ENCODE assay signal across 24 cellular contexts in genomic region chr16:23356941-23357340, GRCh38. TPM values are rescaled to one million over a fixed set of nuclear protein-coding genes. Genes with fewer than 3 reads are reported as not detected.
DNase-seq lines count a peak whose midpoint lies in the region; ATAC-seq and TF ChIP-seq lines count a peak whose summit lies in the region.
"Had no signal": no experiment of that assay in that cellular context is flagged by ENCODE, and none has a peak within 500 bp of the region (broad histone marks: within the 10 kb centered on the region; RNA-seq: fewer than 3 reads in every experiment).

No MANE protein-coding gene starts in this region.

- no peaks in the 10 kb centered on the region for H3K9me3 ChIP-seq in neuronal stem cell (replicated peaks in 1 of 2; ENCODE audit: control insufficient read depth in 2 of 2, insufficient read depth in 1 of 2, low read depth in 1 of 2, low read length in 2 of 2)
- H3K9me3 ChIP-seq in sigmoid colon = no peaks in the 10 kb centered on the region
- H3K9me3 ChIP-seq in mesenchymal stem cell (ENCODE audit: control insufficient read depth, low read length) = no peaks in the 10 kb centered on the region
- H3K9me3 ChIP-seq in smooth muscle cell (replicated peaks; ENCODE audit: low read depth) = no peaks in the 10 kb centered on the region
- H3K9me3 ChIP-seq: A549, BE2C had no signal

- H4K20me1 ChIP-seq in smooth muscle cell (ENCODE audit: low read depth) = no peaks in the 10 kb centered on the region
- H4K20me1 ChIP-seq: BLaER1 treated with 17β-estradiol and CSF1 and Interleukin-3, amounts not matched to agents 10 nM and 100 nM had no signal

- H2BK15ac ChIP-seq in neuronal stem cell (ENCODE audit: low read length) (no peak overlapping the region), mesenchymal stem cell (ENCODE audit: low read depth, poor library complexity, severe bottlenecking) (no peak overlapping the region)

- no peak overlapping the region for H2AFZ ChIP-seq in neuronal stem cell (ENCODE audit: low read length)
- H2AFZ ChIP-seq in mesenchymal stem cell (ENCODE audit: low read depth, low read length) = no peak overlapping the region
- H2AFZ ChIP-seq in smooth muscle cell (ENCODE audit: low read depth) = no peak overlapping the region

- H2BK12ac ChIP-seq in neuronal stem cell (ENCODE audit: low read length) (no peak overlapping the region), mesenchymal stem cell (ENCODE audit: low read length in 2 of 2) (no peak overlapping the region)

- no peak overlapping the region for H4K8ac ChIP-seq in neuronal stem cell (ENCODE audit: low read depth, low read length)
- no peak overlapping the region for H4K8ac ChIP-seq in mesenchymal stem cell (ENCODE audit: low read length)

- no peak for TF ChIP-seq POLR2A in sigmoid colon (IDR thresholded peaks at IDR 0.05)

- intact Hi-C loops in sigmoid colon (cut with DNase I) = no loop called here

- H3K36me3 ChIP-seq in H7 (replicated peaks; ENCODE audit: control insufficient read depth, insufficient read depth, low read length) (no peaks in the 10 kb centered on the region), neuronal stem cell (replicated peaks in 1 of 2; ENCODE audit: control insufficient read depth in 2 of 2, insufficient read depth in 2 of 2, low read length in 2 of 2) (no peaks in the 10 kb centered on the region), sigmoid colon (no peaks in the 10 kb centered on the region), mesenchymal stem cell (ENCODE audit: control insufficient read depth in 1 of 2, insufficient read depth in 2 of 2, low read depth in 1 of 2, low read length in 2 of 2) (no peaks in the 10 kb centered on the region), smooth muscle cell (ENCODE audit: low read depth) (no peaks in the 10 kb centered on the region)
- H3K36me3 ChIP-seq: BE2C; BLaER1 treated with 17β-estradiol and CSF1 and Interleukin-3, amounts not matched to agents 10 nM and 100 nM had no signal

- H2BK120ac ChIP-seq in neuronal stem cell (ENCODE audit: low read depth, low read length) (no peak overlapping the region), mesenchymal stem cell (ENCODE audit: low read depth, low read length) (no peak overlapping the region)

- TF ChIP-seq CTCF in chondrocyte (IDR thresholded peaks at IDR 0.05) = no peak
- TF ChIP-seq CTCF in sigmoid colon (IDR thresholded peaks at IDR 0.05) = no peak
- TF ChIP-seq CTCF in smooth muscle cell (IDR thresholded peaks at IDR 0.05; ENCODE audit: borderline replicate concordance, insufficient read depth, poor library complexity, severe bottlenecking) = no peak

- H3K4ac ChIP-seq in neuronal stem cell (ENCODE audit: low read length) (no peak overlapping the region), mesenchymal stem cell (ENCODE audit: low read depth in 1 of 2, low read length in 2 of 2) (no peak overlapping the region)

- no peaks in the 10 kb centered on the region for H3F3A ChIP-seq in smooth muscle cell (ENCODE audit: low read depth)

- H3K27me3 ChIP-seq in H7 (ENCODE audit: control insufficient read depth, insufficient read depth, low read length) = no peaks in the 10 kb centered on the region
- H3K27me3 ChIP-seq in neuronal stem cell (ENCODE audit: control insufficient read depth in 3 of 3, insufficient read depth in 3 of 3, low read depth in 1 of 3, low read length in 3 of 3) = no peaks in the 10 kb centered on the region
- H3K27me3 ChIP-seq in sigmoid colon = no peaks in the 10 kb centered on the region
- H3K27me3 ChIP-seq in mesenchymal stem cell (ENCODE audit: control insufficient read depth in 1 of 2, insufficient read depth in 1 of 2, low read length in 2 of 2) = peaks cover 4 to 7% of the 10 kb centered on the region in 2 experiments
- H3K27me3 ChIP-seq in smooth muscle cell (ENCODE audit: low read depth) = no peaks in the 10 kb centered on the region
- H3K27me3 ChIP-seq: BE2C; BLaER1 treated with 17β-estradiol and CSF1 and Interleukin-3, amounts not matched to agents 10 nM and 100 nM had no signal

- no peak for TF ChIP-seq EP300 in sigmoid colon (IDR thresholded peaks at IDR 0.05)

- no peak overlapping the region for H3K4me2 ChIP-seq in neuronal stem cell (ENCODE audit: insufficient read depth, low read length, poor library complexity, severe bottlenecking)
- no peak overlapping the region for H3K4me2 ChIP-seq in mesenchymal stem cell (ENCODE audit: low read length, poor library complexity, severe bottlenecking)
- H3K4me2 ChIP-seq in smooth muscle cell = no peak overlapping the region
- H3K4me2 ChIP-seq: A549; BLaER1 treated with 17β-estradiol and CSF1 and Interleukin-3, amounts not matched to agents 10 nM and 100 nM had no signal

- H3K79me1 ChIP-seq in neuronal stem cell (ENCODE audit: low read depth, low read length) (no peaks in the 10 kb centered on the region), mesenchymal stem cell (replicated peaks; ENCODE audit: low read length, poor library complexity, severe bottlenecking) (no peaks in the 10 kb centered on the region)

- DNase-seq in H7 (peak; percentile 7), chondrocyte (ENCODE audit: low spot score) (peak; percentile 66), neuronal stem cell (ENCODE audit: low spot score) (no peak), sigmoid colon (peak; percentile 24), mesenchymal stem cell (no peak), UCSD-AML1 (lab: John Stamatoyannopoulos, UW; ENCODE audit: unreplicated experiment) (no peak), smooth muscle cell (lab: John Stamatoyannopoulos, UW; ENCODE audit: unreplicated experiment) (no peak)
- DNase-seq: 8988T; ACHN; AML-193; BE2C; CD4-positive, alpha-beta T cell; CD8-positive, alpha-beta memory T cell; DMS 273 treated with DMSO at 0.1 percent for 48 hours; DMS79; EL; GDM1; GOT3; HCEC 1CT had no signal

- H3K18ac ChIP-seq in neuronal stem cell (ENCODE audit: low read length) = no peak overlapping the region
- H3K18ac ChIP-seq in mesenchymal stem cell (ENCODE audit: low read depth in 1 of 2, low read length in 2 of 2) = no peak overlapping the region

- WGBS in neuronal stem cell (ENCODE audit: extremely low coverage in 2 of 2, insufficient read length in 2 of 2, insufficient replicate concordance in 1 of 2), 2 donors = no CpG with 5 or more reads among the region's 7 CpGs
- 83 to 90% methylated on average over 7 of the region's 7 CpGs for whole genome bisulfite sequencing in sigmoid colon, 2 donors
- WGBS in mesenchymal stem cell = 72% methylated on average over 7 of the region's 7 CpGs
- 86% methylated on average over 7 of the region's 7 CpGs for WGBS in smooth muscle cell (ENCODE audit: low lambda C conversion rate)

- H3K27me3 Mint-ChIP-seq in chondrocyte (ENCODE audit: low read depth) = peaks cover 10% of the 10 kb centered on the region

- H3K4me1 ChIP-seq in neuronal stem cell (ENCODE audit: control insufficient read depth in 2 of 2, insufficient read depth in 1 of 2, low read depth in 1 of 2, low read length in 2 of 2) (no peaks in the 10 kb centered on the region), sigmoid colon (peaks cover 0 to 6% (median under 1%) of the 10 kb centered on the region in 4 donors), mesenchymal stem cell (ENCODE audit: control insufficient read depth, insufficient read depth, low read depth, low read length) (no peaks in the 10 kb centered on the region), smooth muscle cell (ENCODE audit: low read depth) (no peaks in the 10 kb centered on the region)
- H3K4me1 ChIP-seq: A549; BE2C; BLaER1 treated with 17β-estradiol and CSF1 and Interleukin-3, amounts not matched to agents 10 nM and 100 nM had no signal

- H3K14ac ChIP-seq in neuronal stem cell (ENCODE audit: low read length) = no peak overlapping the region
- H3K14ac ChIP-seq in mesenchymal stem cell (ENCODE audit: low read length in 2 of 2) = no peak overlapping the region

- no peak overlapping the region for H2BK5ac ChIP-seq in neuronal stem cell (ENCODE audit: low read length)
- no peak overlapping the region for H2BK5ac ChIP-seq in mesenchymal stem cell (ENCODE audit: low read depth, low read length, poor library complexity, severe bottlenecking)

- H3K4me1 Mint-ChIP-seq in chondrocyte (ENCODE audit: low read depth) = no peaks in the 10 kb centered on the region
- H3K4me1 Mint-ChIP-seq: CD14-positive monocyte; CD8-positive, alpha-beta memory T cell had no signal

- peak overlapping the region; percentile 2 for H2AK5ac ChIP-seq in neuronal stem cell (ENCODE audit: low read depth, low read length)
- H2AK5ac ChIP-seq in mesenchymal stem cell (ENCODE audit: low read length, severe bottlenecking) = no peak overlapping the region

- ATAC-seq in HG03095 (IDR thresholded peaks at IDR 0.05; ENCODE audit: unreplicated experiment) = no peak
- ATAC-seq: A549, GM12878 had no signal

- H4K91ac ChIP-seq in neuronal stem cell (ENCODE audit: low read depth, low read length, poor library complexity) (no peak overlapping the region), mesenchymal stem cell (ENCODE audit: low read length) (no peak overlapping the region)

- H3K4me3 ChIP-seq in H7 (ENCODE audit: insufficient read depth, low read depth, low read length) = no peak overlapping the region
- no peak overlapping the region for H3K4me3 ChIP-seq in neuronal stem cell (ENCODE audit: low read length in 2 of 2)
- H3K4me3 ChIP-seq in sigmoid colon = no peak overlapping the region
- H3K4me3 ChIP-seq in mesenchymal stem cell (ENCODE audit: insufficient read depth in 1 of 2, low read depth in 1 of 2, low read length in 2 of 2) = no peak overlapping the region
- H3K4me3 ChIP-seq in smooth muscle cell = no peak overlapping the region
- H3K4me3 ChIP-seq: A549; BLaER1 treated with 17β-estradiol and CSF1 and Interleukin-3, amounts not matched to agents 10 nM and 100 nM; GM12878 had no signal

- H3K23ac ChIP-seq in neuronal stem cell (ENCODE audit: low read depth, low read length, poor library complexity) (no peak overlapping the region), mesenchymal stem cell (ENCODE audit: low read length in 2 of 2) (no peak overlapping the region)

- no peaks in the 10 kb centered on the region for H3K79me2 ChIP-seq in smooth muscle cell (ENCODE audit: low read depth)

- H3K36me3 Mint-ChIP-seq in chondrocyte (ENCODE audit: low read depth) = no peaks in the 10 kb centered on the region
- H3K36me3 Mint-ChIP-seq: CD14-positive monocyte; CD8-positive, alpha-beta memory T cell had no signal

- no peak overlapping the region for H3K4me3 Mint-ChIP-seq in chondrocyte (ENCODE audit: unreplicated experiment)
- H3K4me3 Mint-ChIP-seq: CD14-positive monocyte; CD4-positive, alpha-beta T cell; CD8-positive, alpha-beta memory T cell had no signal

- H3K9ac ChIP-seq in neuronal stem cell (ENCODE audit: low read depth, low read length, poor library complexity) (no peak overlapping the region), mesenchymal stem cell (ENCODE audit: low read length) (no peak overlapping the region), smooth muscle cell (ENCODE audit: low read depth) (no peak overlapping the region)
- H3K9ac ChIP-seq: BLaER1 treated with 17β-estradiol and CSF1 and Interleukin-3, amounts not matched to agents 10 nM and 100 nM had no signal

- no peaks in the 10 kb centered on the region for H3K9me3 Mint-ChIP-seq in chondrocyte (ENCODE audit: low read depth)

- no peak overlapping the region for H3K27ac ChIP-seq in neuronal stem cell (replicated peaks; ENCODE audit: low read length)
- no peak overlapping the region for H3K27ac ChIP-seq in sigmoid colon
- no peak overlapping the region for H3K27ac ChIP-seq in mesenchymal stem cell (ENCODE audit: low read length, poor library complexity, severe bottlenecking)
- H3K27ac ChIP-seq in smooth muscle cell (ENCODE audit: low read depth) = no peak overlapping the region
- H3K27ac ChIP-seq: A549; BLaER1 treated with 17β-estradiol and CSF1 and Interleukin-3, amounts not matched to agents 10 nM and 100 nM had no signal

- no peak overlapping the region for H3K27ac Mint-ChIP-seq in chondrocyte (ENCODE audit: unreplicated experiment)
- H3K27ac Mint-ChIP-seq: CD14-positive monocyte; CD4-positive, alpha-beta T cell; CD8-positive, alpha-beta memory T cell had no signal

RNA-seq across cellular contexts. Expression of gene SCNN1B, which starts 54.8 kb away (rescaled TPM):
- total RNA-seq in H7 (2014; rRNA removed; shearing (Covaris generic)) = 1.5 and 1.6 TPM in 2 replicates
- not detected in 3 replicates for total RNA-seq in chondrocyte
- polyA plus RNA-seq in neuronal stem cell (2013, experiment 1 of 2) = 0.01 TPM
- 0.01 TPM for polyA plus RNA-seq in neuronal stem cell (2013, experiment 2 of 2)
- total RNA-seq in sigmoid colon = 1 to 10 TPM; 1.7 to 9.2 (median 5.9) TPM
- polyA plus RNA-seq in sigmoid colon = 100 to 1,000 TPM in 1 of 3 donors, 10 to 100 TPM in 2; 46.8 to 212 (median 51.3) TPM
- polyA plus RNA-seq in mesenchymal stem cell (2013, experiment 1 of 2) = not detected
- not detected for polyA plus RNA-seq in mesenchymal stem cell (2013, experiment 2 of 2)
- not detected in 2 replicates for total RNA-seq in smooth muscle cell
- polyA plus RNA-seq in smooth muscle cell = not detected in 2 replicates
- total RNA-seq: CD4-positive, alpha-beta T cell; CD8-positive, alpha-beta memory T cell had no signal
- polyA plus RNA-seq: CD14-positive monocyte; CD8-positive, alpha-beta memory T cell had no signal

Comparison
In these comparisons a context has a peak if more than half of its experiments do, and no peak if none do; other contexts are left out.
1. DNase-seq: peak in H7 (single experiment), chondrocyte (single experiment) and sigmoid colon (single experiment); none in neuronal stem cell (single experiment), mesenchymal stem cell (single experiment), UCSD-AML1 (single experiment) and smooth muscle cell (single experiment).